In genomic region chr10:88582806-88583583, GRCh38 we compare ENCODE assay signal across 9 cellular contexts. TPM values are rescaled to one million over a fixed set of nuclear protein-coding genes. Genes with fewer than 3 reads are reported as not detected.
DNase-seq lines count a peak whose midpoint lies in the region; ATAC-seq and TF ChIP-seq lines count a peak whose summit lies in the region.
"Had no signal": no experiment of that assay in that cellular context is flagged by ENCODE, and none has a peak within 500 bp of the region (broad histone marks: within the 10 kb centered on the region; RNA-seq: fewer than 3 reads in every experiment).

TSS of gene RNLS (minus strand) at chr10:88583318.

- no peak within 1 kb of the TSS for H3K9ac ChIP-seq in NT2/D1 (ENCODE audit: insufficient read length, low read depth)
- H3K9ac ChIP-seq: BLaER1 had no signal

- peak; percentile 86 for ATAC-seq in HG03045 (IDR thresholded peaks at IDR 0.05; ENCODE audit: unreplicated experiment)
- peak; percentile 89 to 90 for ATAC-seq in naive thymus-derived CD8-positive, alpha-beta T cell
- ATAC-seq in stimulated activated effector memory CD8-positive, alpha-beta T cell treated with anti-CD3 and anti-CD28 coated beads, Interleukin-12 subunit alpha, Interleukin-12 subunit beta, amount 100 ng/mL, for 72 hours, result peak; percentile 91

- peaks cover 0 to 10% (median 10%) of the 10 kb centered on the region in 3 donors for H3K36me3 Mint-ChIP-seq in naive thymus-derived CD8-positive, alpha-beta T cell
- peaks cover 7% of the 10 kb centered on the region for H3K36me3 Mint-ChIP-seq in stimulated activated effector memory CD8-positive, alpha-beta T cell treated with anti-CD3 and anti-CD28 coated beads, Interleukin-12 subunit alpha, Interleukin-12 subunit beta, amount 100 ng/mL, for 72 hours

- peaks cover 0 to 2% (median 0%) of the 10 kb centered on the region in 5 donors for H3K27me3 Mint-ChIP-seq in naive thymus-derived CD8-positive, alpha-beta T cell

- H3K4me1 Mint-ChIP-seq in naive thymus-derived CD8-positive, alpha-beta T cell, result peaks cover 6 to 14% (median 11%) of the 10 kb centered on the region in 4 donors
- H3K4me1 Mint-ChIP-seq in stimulated activated effector memory CD8-positive, alpha-beta T cell treated with anti-CD3 and anti-CD28 coated beads, Interleukin-12 subunit alpha, Interleukin-12 subunit beta, amount 100 ng/mL, for 72 hours, result peaks cover 11% of the 10 kb centered on the region

- H3K9me3 ChIP-seq in NT2/D1 (ENCODE audit: insufficient read depth, low read length), result no peaks in the 10 kb centered on the region

- POLR2A ChIA-PET in naive thymus-derived CD8-positive, alpha-beta T cell (lab: Charles Lee), result interaction anchor here (0.6 to 2.1 kb wide), 9 partner anchors 13 to 765 kb away, joined by 3 to 28 read pairs (median 3); partner anchors contain the start of genes ATAD1, KLLN, PTEN and STAMBPL1

- no peaks in the 10 kb centered on the region for H3K4me1 ChIP-seq in NT2/D1 (ENCODE audit: insufficient read depth, insufficient read length)
- H3K4me1 ChIP-seq: BLaER1 had no signal

- H3K27me3 ChIP-seq in NT2/D1 (ENCODE audit: insufficient read depth, insufficient read length), result no peaks in the 10 kb centered on the region
- H3K27me3 ChIP-seq: BLaER1 had no signal

- H3K4me3 Mint-ChIP-seq in naive thymus-derived CD8-positive, alpha-beta T cell, result peak within 1 kb of the TSS; percentile 86 to 96 (median 92)
- peak within 1 kb of the TSS; percentile 86 for H3K4me3 Mint-ChIP-seq in stimulated activated effector memory CD8-positive, alpha-beta T cell treated with anti-CD3 and anti-CD28 coated beads, Interleukin-12 subunit alpha, Interleukin-12 subunit beta, amount 100 ng/mL, for 72 hours

- H3K9me3 Mint-ChIP-seq in naive thymus-derived CD8-positive, alpha-beta T cell, result peaks cover 0 to 21% (median 8%) of the 10 kb centered on the region in 9 donors
- H3K9me3 Mint-ChIP-seq in stimulated activated effector memory CD8-positive, alpha-beta T cell treated with anti-CD3 and anti-CD28 coated beads, Interleukin-12 subunit alpha, Interleukin-12 subunit beta, amount 100 ng/mL, for 72 hours, result no peaks in the 10 kb centered on the region

- peak; percentile 57 for TF ChIP-seq CTCF in fibroblast of pulmonary artery (IDR thresholded peaks at IDR 0.05; ENCODE audit: low read length, missing control alignments)

- peak within 1 kb of the TSS; percentile 89 to 96 (median 93) for H3K27ac Mint-ChIP-seq in naive thymus-derived CD8-positive, alpha-beta T cell
- peak within 1 kb of the TSS; percentile 96 for H3K27ac Mint-ChIP-seq in stimulated activated effector memory CD8-positive, alpha-beta T cell treated with anti-CD3 and anti-CD28 coated beads, Interleukin-12 subunit alpha, Interleukin-12 subunit beta, amount 100 ng/mL, for 72 hours

- no peaks in the 10 kb centered on the region for H3K36me3 ChIP-seq in NT2/D1 (ENCODE audit: insufficient read depth, insufficient read length, low read length)
- H3K36me3 ChIP-seq: BLaER1 had no signal

- DNase-seq in NCI-H1436 (lab: John Stamatoyannopoulos, UW) (peak; percentile 60), NCI-H1436 treated with DMSO at 0.1 percent for 48 hours (lab: John Stamatoyannopoulos, UW) (no peak), NT2/D1 (ENCODE audit: low read depth, low spot score) (no peak), fibroblast of pulmonary artery (ENCODE audit: low read depth) (peak; percentile 57)
- peak; percentile 55 for DNase-seq in activated T-helper 9 cell treated with anti-CD3 and anti-CD28 coated beads, Interleukin-2, amount 50 U/mL, for 16 hours (ENCODE audit: low read depth)
- DNase-seq in naive thymus-derived CD8-positive, alpha-beta T cell, result peak; percentile 36 to 81 (median 64)
- DNase-seq in stimulated activated effector memory CD8-positive, alpha-beta T cell treated with anti-CD3 and anti-CD28 coated beads, Interleukin-12 subunit alpha, Interleukin-12 subunit beta, amount 100 ng/mL, for 72 hours (ENCODE audit: low spot score in 2 of 2), result peak; percentile 59 to 87

- H3K4me3 ChIP-seq in NT2/D1 (ENCODE audit: insufficient read length, low read depth) (peak within 1 kb of the TSS; percentile 15), fibroblast of pulmonary artery (replicated peaks; ENCODE audit: low read depth, low read length) (peak within 1 kb of the TSS; percentile 51)
- H3K4me3 ChIP-seq: BLaER1 had no signal

RNA-seq across cellular contexts. Expression of gene RNLS, which starts in this region (rescaled TPM):
- 1 to 10 TPM; 2.2 to 3.1 TPM for total RNA-seq in naive thymus-derived CD8-positive, alpha-beta T cell
- 1 to 10 TPM; 2.6 to 3.8 (median 3.7) TPM for polyA plus RNA-seq in naive thymus-derived CD8-positive, alpha-beta T cell

Comparison
In these comparisons a context has a peak if more than half of its experiments do, and no peak if none do; other contexts are left out.
1. DNase-seq: peak in NCI-H1436 (single experiment), activated T-helper 9 cell treated with anti-CD3 and anti-CD28 coated beads, Interleukin-2, amount 50 U/mL, for 16 hours (single experiment), fibroblast of pulmonary artery (single experiment), naive thymus-derived CD8-positive, alpha-beta T cell (10 of 10) and stimulated activated effector memory CD8-positive, alpha-beta T cell treated with anti-CD3 and anti-CD28 coated beads, Interleukin-12 subunit alpha, Interleukin-12 subunit beta, amount 100 ng/mL, for 72 hours (2 of 2); none in NCI-H1436 treated with DMSO at 0.1 percent for 48 hours (single experiment) and NT2/D1 (single experiment).
2. Peak in every context shown above with its lines, with median percentiles within 50 percentile points of each other: ATAC-seq.